In the genomic region with DNA sequence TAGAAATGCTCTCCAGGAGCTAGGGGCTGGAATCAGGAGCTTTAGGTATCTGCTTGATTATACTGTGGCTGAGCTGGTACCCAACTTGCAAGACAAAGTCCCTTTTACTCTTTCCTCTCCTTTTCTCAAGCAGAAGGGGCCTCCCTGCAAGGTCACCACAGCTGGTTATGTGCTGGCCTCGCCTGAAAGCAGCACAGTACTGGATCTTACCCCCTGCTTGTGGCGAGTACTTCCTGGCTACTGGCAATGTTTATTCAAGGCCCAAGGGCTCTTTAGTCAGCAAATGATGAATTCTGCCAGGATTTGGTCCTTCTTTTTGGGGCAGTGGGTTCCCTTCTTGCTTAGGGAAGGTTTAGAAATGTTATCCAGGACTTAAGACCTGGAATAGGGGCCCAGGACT, we compare ENCODE assay signal across 2 cellular contexts.
TF ChIP-seq lines count a peak whose summit lies in the region.

No MANE protein-coding gene starts in this region.

TF ChIP-seq in IMR-90, 13 proteins besides CTCF, POLR2A, EP300 and RAD21:
- no peak for TF ChIP-seq SMC3 (IDR thresholded peaks at IDR 0.05; ENCODE audit: low read depth, low read length)
- TF ChIP-seq BHLHE40 (IDR thresholded peaks at IDR 0.05; ENCODE audit: low read depth, low read length) = no peak
- no peak for TF ChIP-seq FOS (IDR thresholded peaks at IDR 0.05; ENCODE audit: low read depth, low read length)
- TF ChIP-seq, protein P1, sequence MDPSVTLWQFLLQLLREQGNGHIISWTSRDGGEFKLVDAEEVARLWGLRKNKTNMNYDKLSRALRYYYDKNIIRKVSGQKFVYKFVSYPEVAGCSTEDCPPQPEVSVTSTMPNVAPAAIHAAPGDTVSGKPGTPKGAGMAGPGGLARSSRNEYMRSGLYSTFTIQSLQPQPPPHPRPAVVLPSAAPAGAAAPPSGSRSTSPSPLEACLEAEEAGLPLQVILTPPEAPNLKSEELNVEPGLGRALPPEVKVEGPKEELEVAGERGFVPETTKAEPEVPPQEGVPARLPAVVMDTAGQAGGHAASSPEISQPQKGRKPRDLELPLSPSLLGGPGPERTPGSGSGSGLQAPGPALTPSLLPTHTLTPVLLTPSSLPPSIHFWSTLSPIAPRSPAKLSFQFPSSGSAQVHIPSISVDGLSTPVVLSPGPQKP (IDR thresholded peaks at IDR 0.05; ENCODE audit: borderline replicate concordance, low read depth, low read length) = no peak
- TF ChIP-seq RFX5 (IDR thresholded peaks at IDR 0.05; ENCODE audit: low read depth, low read length) = no peak
- TF ChIP-seq MAZ (IDR thresholded peaks at IDR 0.05; ENCODE audit: borderline replicate concordance, low read depth, low read length) = no peak
- TF ChIP-seq, protein P2, sequence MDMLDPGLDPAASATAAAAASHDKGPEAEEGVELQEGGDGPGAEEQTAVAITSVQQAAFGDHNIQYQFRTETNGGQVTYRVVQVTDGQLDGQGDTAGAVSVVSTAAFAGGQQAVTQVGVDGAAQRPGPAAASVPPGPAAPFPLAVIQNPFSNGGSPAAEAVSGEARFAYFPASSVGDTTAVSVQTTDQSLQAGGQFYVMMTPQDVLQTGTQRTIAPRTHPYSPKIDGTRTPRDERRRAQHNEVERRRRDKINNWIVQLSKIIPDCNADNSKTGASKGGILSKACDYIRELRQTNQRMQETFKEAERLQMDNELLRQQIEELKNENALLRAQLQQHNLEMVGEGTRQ (IDR thresholded peaks at IDR 0.05; ENCODE audit: low read depth, low read length) = no peak
- TF ChIP-seq MAFK (IDR thresholded peaks at IDR 0.05; ENCODE audit: low read depth, low read length) = no peak
- TF ChIP-seq NFE2L2 (IDR thresholded peaks at IDR 0.05; ENCODE audit: low read depth, low read length) = no peak
- no peak for TF ChIP-seq RCOR1 (IDR thresholded peaks at IDR 0.05; ENCODE audit: insufficient replicate concordance, low read length)
- TF ChIP-seq MXI1 (IDR thresholded peaks at IDR 0.05; ENCODE audit: borderline replicate concordance, low read depth, low read length) = no peak
- no peak for TF ChIP-seq CEBPB (IDR thresholded peaks at IDR 0.05; ENCODE audit: low read depth, low read length)
- no peak for TF ChIP-seq CHD1 (IDR thresholded peaks at IDR 0.05; ENCODE audit: low read depth, low read length)

TF ChIP-seq in WTC11, 78 proteins besides CTCF, POLR2A, EP300 and RAD21:
- TF ChIP-seq ESRRA (CRISPR knock-in tag; IDR thresholded peaks at IDR 0.05; ENCODE audit: borderline replicate concordance) (no peak), NR2C2 (CRISPR knock-in tag; IDR thresholded peaks at IDR 0.05) (no peak), ZNF416 (CRISPR knock-in tag; IDR thresholded peaks at IDR 0.05) (no peak)
- TF ChIP-seq, protein P3, sequence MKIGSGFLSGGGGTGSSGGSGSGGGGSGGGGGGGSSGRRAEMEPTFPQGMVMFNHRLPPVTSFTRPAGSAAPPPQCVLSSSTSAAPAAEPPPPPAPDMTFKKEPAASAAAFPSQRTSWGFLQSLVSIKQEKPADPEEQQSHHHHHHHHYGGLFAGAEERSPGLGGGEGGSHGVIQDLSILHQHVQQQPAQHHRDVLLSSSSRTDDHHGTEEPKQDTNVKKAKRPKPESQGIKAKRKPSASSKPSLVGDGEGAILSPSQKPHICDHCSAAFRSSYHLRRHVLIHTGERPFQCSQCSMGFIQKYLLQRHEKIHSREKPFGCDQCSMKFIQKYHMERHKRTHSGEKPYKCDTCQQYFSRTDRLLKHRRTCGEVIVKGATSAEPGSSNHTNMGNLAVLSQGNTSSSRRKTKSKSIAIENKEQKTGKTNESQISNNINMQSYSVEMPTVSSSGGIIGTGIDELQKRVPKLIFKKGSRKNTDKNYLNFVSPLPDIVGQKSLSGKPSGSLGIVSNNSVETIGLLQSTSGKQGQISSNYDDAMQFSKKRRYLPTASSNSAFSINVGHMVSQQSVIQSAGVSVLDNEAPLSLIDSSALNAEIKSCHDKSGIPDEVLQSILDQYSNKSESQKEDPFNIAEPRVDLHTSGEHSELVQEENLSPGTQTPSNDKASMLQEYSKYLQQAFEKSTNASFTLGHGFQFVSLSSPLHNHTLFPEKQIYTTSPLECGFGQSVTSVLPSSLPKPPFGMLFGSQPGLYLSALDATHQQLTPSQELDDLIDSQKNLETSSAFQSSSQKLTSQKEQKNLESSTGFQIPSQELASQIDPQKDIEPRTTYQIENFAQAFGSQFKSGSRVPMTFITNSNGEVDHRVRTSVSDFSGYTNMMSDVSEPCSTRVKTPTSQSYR (CRISPR knock-in tag; IDR thresholded peaks at IDR 0.05) = no peak
- TF ChIP-seq, protein P4, sequence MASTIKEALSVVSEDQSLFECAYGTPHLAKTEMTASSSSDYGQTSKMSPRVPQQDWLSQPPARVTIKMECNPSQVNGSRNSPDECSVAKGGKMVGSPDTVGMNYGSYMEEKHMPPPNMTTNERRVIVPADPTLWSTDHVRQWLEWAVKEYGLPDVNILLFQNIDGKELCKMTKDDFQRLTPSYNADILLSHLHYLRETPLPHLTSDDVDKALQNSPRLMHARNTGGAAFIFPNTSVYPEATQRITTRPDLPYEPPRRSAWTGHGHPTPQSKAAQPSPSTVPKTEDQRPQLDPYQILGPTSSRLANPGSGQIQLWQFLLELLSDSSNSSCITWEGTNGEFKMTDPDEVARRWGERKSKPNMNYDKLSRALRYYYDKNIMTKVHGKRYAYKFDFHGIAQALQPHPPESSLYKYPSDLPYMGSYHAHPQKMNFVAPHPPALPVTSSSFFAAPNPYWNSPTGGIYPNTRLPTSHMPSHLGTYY (CRISPR knock-in tag; IDR thresholded peaks at IDR 0.05) = no peak
- TF ChIP-seq, protein P5, sequence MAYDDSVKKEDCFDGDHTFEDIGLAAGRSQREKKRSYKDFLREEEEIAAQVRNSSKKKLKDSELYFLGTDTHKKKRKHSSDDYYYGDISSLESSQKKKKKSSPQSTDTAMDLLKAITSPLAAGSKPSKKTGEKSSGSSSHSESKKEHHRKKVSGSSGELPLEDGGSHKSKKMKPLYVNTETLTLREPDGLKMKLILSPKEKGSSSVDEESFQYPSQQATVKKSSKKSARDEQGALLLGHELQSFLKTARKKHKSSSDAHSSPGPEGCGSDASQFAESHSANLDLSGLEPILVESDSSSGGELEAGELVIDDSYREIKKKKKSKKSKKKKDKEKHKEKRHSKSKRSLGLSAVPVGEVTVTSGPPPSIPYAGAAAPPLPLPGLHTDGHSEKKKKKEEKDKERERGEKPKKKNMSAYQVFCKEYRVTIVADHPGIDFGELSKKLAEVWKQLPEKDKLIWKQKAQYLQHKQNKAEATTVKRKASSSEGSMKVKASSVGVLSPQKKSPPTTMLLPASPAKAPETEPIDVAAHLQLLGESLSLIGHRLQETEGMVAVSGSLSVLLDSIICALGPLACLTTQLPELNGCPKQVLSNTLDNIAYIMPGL (CRISPR knock-in tag; IDR thresholded peaks at IDR 0.05) = no peak
